In genomic region chr6:24472181-24472580, GRCh38 we compare ENCODE assay signal across 1 cellular context.
TF ChIP-seq lines count a peak whose summit lies in the region.

No MANE protein-coding gene starts in this region.

TF ChIP-seq in HepG2, 621 proteins besides CTCF, POLR2A, EP300 and RAD21:
- no peak for TF ChIP-seq AHR (CRISPR knock-in tag; IDR thresholded peaks at IDR 0.05)
- TF ChIP-seq ZBTB7A (CRISPR knock-in tag; IDR thresholded peaks at IDR 0.05), result no peak
- peak; percentile 83 for TF ChIP-seq NFE2L2 (IDR thresholded peaks at IDR 0.05; ENCODE audit: low read length)
- TF ChIP-seq MAFK (conservative IDR thresholded peaks at IDR 0.05 in 1 of 2, IDR thresholded peaks at IDR 0.05 in 1 of 2; ENCODE audit: low read length in 2 of 2), result peak; percentile 9 to 30; a peak in 1 of 4 replicates
